12 cellular contexts compared by ENCODE assay signal in genomic region chr3:134326126-134326525, GRCh38. TPM values are rescaled to one million over a fixed set of nuclear protein-coding genes. Genes with fewer than 3 reads are reported as not detected.
A peak's percentile ranks its signal among the peaks of the same experiment; 100 is the strongest.
DNase-seq lines count a peak whose midpoint lies in the region; ATAC-seq and TF ChIP-seq lines count a peak whose summit lies in the region.
"Had no signal": no experiment of that assay in that cellular context is flagged by ENCODE, and none has a peak within 500 bp of the region (broad histone marks: within the 10 kb centered on the region; RNA-seq: fewer than 3 reads in every experiment).

No MANE protein-coding gene starts in this region.

- DNase-seq in Right ventricle myocardium superior (no peak), cardiac septum (ENCODE audit: low spot score) (no peak), neural progenitor cell (ENCODE audit: low spot score) (no peak), GF-D8 (lab: John Stamatoyannopoulos, UW) (no peak), NCI-H1105 (lab: John Stamatoyannopoulos, UW) (no peak), AG20443 (ENCODE audit: low spot score) (no peak)
- DNase-seq: activated naive CD4-positive, alpha-beta T cell treated with anti-CD3 and anti-CD28 coated beads for 36 hours; Karpas-422; substantia nigra had no signal

- H3K9me3 ChIP-seq in esophagus (ENCODE audit: control insufficient read depth in 2 of 2, insufficient read depth in 1 of 2, low read depth in 1 of 2, low read length in 1 of 2) (peaks cover 0 to 2% of the 10 kb centered on the region in 2 donors), neural progenitor cell (ENCODE audit: low read depth) (no peaks in the 10 kb centered on the region)

- peak overlapping the region; percentile 19 for H3K4me2 ChIP-seq in neural progenitor cell

- H3K27ac Mint-ChIP-seq in neural progenitor cell: no peak overlapping the region
- H3K27ac Mint-ChIP-seq: activated naive CD4-positive, alpha-beta T cell treated with anti-CD3 and anti-CD28 coated beads for 36 hours; natural killer cell treated with Interleukin-12 subunit alpha and Interleukin-12 subunit beta and Interleukin-15 and Interleukin-18, amount 100 ng/mL, for 72 hours had no signal

- TF ChIP-seq CTCF in neural progenitor cell (IDR thresholded peaks at IDR 0.05): no peak

- no peaks in the 10 kb centered on the region for H3K79me2 ChIP-seq in neural progenitor cell (ENCODE audit: low read depth)

- H2AFZ ChIP-seq in neural progenitor cell (replicated peaks): no peak overlapping the region

- H3K27ac ChIP-seq in esophagus (ENCODE audit: low read depth in 2 of 2, low read length in 1 of 2) (peak overlapping the region; percentile 70 to 78), neural progenitor cell (no peak overlapping the region)

- H3K27me3 ChIP-seq in esophagus (ENCODE audit: control insufficient read depth in 1 of 2, insufficient read depth in 2 of 2, low read length in 2 of 2) (no peaks in the 10 kb centered on the region), neural progenitor cell (no peaks in the 10 kb centered on the region)

- no peak overlapping the region for H3K9ac ChIP-seq in neural progenitor cell

- intact Hi-C loops in Right ventricle myocardium superior (cut with DNase I) (no loop called here), cardiac septum (cut with DNase I) (no loop called here)

- no peak overlapping the region for H3K4me3 Mint-ChIP-seq in neural progenitor cell
- H3K4me3 Mint-ChIP-seq: activated naive CD4-positive, alpha-beta T cell treated with anti-CD3 and anti-CD28 coated beads for 36 hours; natural killer cell treated with Interleukin-12 subunit alpha and Interleukin-12 subunit beta and Interleukin-15 and Interleukin-18, amount 100 ng/mL, for 72 hours had no signal

- H3K36me3 ChIP-seq in esophagus (ENCODE audit: control insufficient read depth in 2 of 2, insufficient read depth in 2 of 2, low read length in 1 of 2) (no peaks in the 10 kb centered on the region), neural progenitor cell (no peaks in the 10 kb centered on the region)

- no peaks in the 10 kb centered on the region for H3F3A ChIP-seq in neural progenitor cell (ENCODE audit: low read depth)

- H4K20me1 ChIP-seq in neural progenitor cell (ENCODE audit: low read depth): no peaks in the 10 kb centered on the region

- no peak overlapping the region for H3K4me3 ChIP-seq in esophagus (ENCODE audit: low read depth in 1 of 2, low read length in 2 of 2)
- H3K4me3 ChIP-seq in neural progenitor cell: no peak overlapping the region

- H3K4me1 Mint-ChIP-seq in neural progenitor cell: peaks cover 30% of the 10 kb centered on the region

- peak; percentile 23 for ATAC-seq in Right ventricle myocardium superior (ENCODE audit: poor library complexity)
- no peak for ATAC-seq in GM21528 (IDR thresholded peaks at IDR 0.05; ENCODE audit: low FRiP score, unreplicated experiment)

- WGBS in esophagus, 2 donors: 70 to 71% methylated on average over 11 of the region's 11 CpGs

- H3K9me3 Mint-ChIP-seq in neural progenitor cell: no peaks in the 10 kb centered on the region
- H3K9me3 Mint-ChIP-seq: activated naive CD4-positive, alpha-beta T cell treated with anti-CD3 and anti-CD28 coated beads for 36 hours; natural killer cell treated with Interleukin-12 subunit alpha and Interleukin-12 subunit beta and Interleukin-15 and Interleukin-18, amount 100 ng/mL, for 72 hours had no signal

- H3K27me3 Mint-ChIP-seq in neural progenitor cell (ENCODE audit: insufficient read depth, low read depth): peaks cover 6% of the 10 kb centered on the region

- H3K36me3 Mint-ChIP-seq in neural progenitor cell: no peaks in the 10 kb centered on the region
- H3K36me3 Mint-ChIP-seq: natural killer cell treated with Interleukin-12 subunit alpha and Interleukin-12 subunit beta and Interleukin-15 and Interleukin-18, amount 100 ng/mL, for 72 hours had no signal

- H3K4me1 ChIP-seq in esophagus (ENCODE audit: control insufficient read depth in 2 of 2, insufficient read depth in 2 of 2, low read length in 1 of 2) (peaks cover 18 to 23% of the 10 kb centered on the region in 2 donors), neural progenitor cell (peaks cover 25% of the 10 kb centered on the region)

RNA-seq across cellular contexts. Expression of gene AMOTL2, which starts 48.1 kb away (rescaled TPM):
- total RNA-seq in Right ventricle myocardium superior: 63.0 TPM
- 64.6 TPM for total RNA-seq in cardiac septum
- 10 to 100 TPM; 21.2 to 23.2 TPM for polyA plus RNA-seq in esophagus
- 62.9 and 121 TPM in 2 replicates for total RNA-seq in neural progenitor cell (ENCODE audit: low replicate concordance)
- total RNA-seq: natural killer cell treated with Interleukin-12 subunit alpha and Interleukin-12 subunit beta and Interleukin-15 and Interleukin-18, amount 100 ng/mL, for 72 hours had no signal
